In genomic region chr1:161899091-161899490, GRCh38 we compare ENCODE assay signal across 25 cellular contexts.
"Had no signal": no experiment of that assay in that cellular context is flagged by ENCODE, and none has a peak within 500 bp of the region (broad histone marks: within the 10 kb centered on the region; RNA-seq: fewer than 3 reads in every experiment).

No MANE protein-coding gene starts in this region.

- ATAC-seq: left colon; left ventricle myocardium superior; lower lobe of right lung; naive thymus-derived CD4-positive, alpha-beta T cell; pancreas; right lobe of liver; stimulated activated naive CD8-positive, alpha-beta T cell treated with anti-CD3 and anti-CD28 coated beads, Interleukin-15, amount 100 ng/mL, for 72 hours; upper lobe of right lung had no signal

- H3K4me3 ChIP-seq: coronary artery, lower lobe of right lung, pancreas, right lobe of liver, smooth muscle cell, suprapubic skin, transverse colon, upper lobe of right lung, uterus had no signal

- H3K4me3 Mint-ChIP-seq: immature natural killer cell; naive thymus-derived CD4-positive, alpha-beta T cell; nephron progenitor cell; stimulated activated naive CD8-positive, alpha-beta T cell treated with anti-CD3 and anti-CD28 coated beads, Interleukin-15, amount 100 ng/mL, for 72 hours had no signal

- H3K27me3 Mint-ChIP-seq: naive thymus-derived CD4-positive, alpha-beta T cell; stimulated activated naive CD8-positive, alpha-beta T cell treated with anti-CD3 and anti-CD28 coated beads, Interleukin-15, amount 100 ng/mL, for 72 hours had no signal

- H3K4me1 ChIP-seq: lower lobe of right lung, pancreas, right lobe of liver, suprapubic skin, transverse colon, upper lobe of right lung, uterus had no signal

- H3K4me2 ChIP-seq: smooth muscle cell had no signal

- H3K27ac ChIP-seq: coronary artery, lower lobe of right lung, neutrophil, pancreas, right lobe of liver, suprapubic skin, transverse colon, upper lobe of right lung, uterus had no signal

- H3K36me3 ChIP-seq: lower lobe of right lung, neutrophil, pancreas, right lobe of liver, suprapubic skin, transverse colon, upper lobe of right lung, uterus had no signal

- H3K27ac Mint-ChIP-seq: immature natural killer cell; naive thymus-derived CD4-positive, alpha-beta T cell; nephron progenitor cell; stimulated activated naive CD8-positive, alpha-beta T cell treated with anti-CD3 and anti-CD28 coated beads, Interleukin-15, amount 100 ng/mL, for 72 hours had no signal

- H3K4me1 Mint-ChIP-seq: immature natural killer cell, nephron progenitor cell had no signal

- DNase-seq: dermis blood vessel endothelial cell; hypothalamus; immature natural killer cell; islet precursor cell; kidney glomerular epithelial cell; left colon; left ventricle myocardium superior; lower lobe of right lung; naive thymus-derived CD4-positive, alpha-beta T cell; nephron progenitor cell; pancreas; right lobe of liver; stimulated activated CD4-positive, alpha-beta T cell treated with anti-CD3 and anti-CD28 coated beads, Interleukin-12 subunit alpha, Interleukin-12 subunit beta, amount 100 ng/mL, for 4 hours; stimulated activated CD4-positive, alpha-beta T cell treated with anti-CD3 and anti-CD28 coated beads, Interleukin-1b, Interleukin-23, amount 100 ng/mL, for 48 hours; stimulated activated CD4-positive, alpha-beta T cell treated with anti-CD3 and anti-CD28 coated beads, Interleukin-4, amount 100 ng/mL, for 1 hour; stimulated activated CD8-positive, alpha-beta memory T cell treated with anti-CD3 and anti-CD28 coated beads, Interleukin-4, amount 100 ng/mL, for 48 hours; stimulated activated naive CD4-positive, alpha-beta T cell; stimulated activated naive CD8-positive, alpha-beta T cell treated with anti-CD3 and anti-CD28 coated beads, Interleukin-15, amount 100 ng/mL, for 72 hours; transverse colon; upper lobe of right lung; uterus had no signal

- H3K9me3 Mint-ChIP-seq: immature natural killer cell; naive thymus-derived CD4-positive, alpha-beta T cell; nephron progenitor cell; stimulated activated naive CD8-positive, alpha-beta T cell treated with anti-CD3 and anti-CD28 coated beads, Interleukin-15, amount 100 ng/mL, for 72 hours had no signal

- H3K9me3 ChIP-seq: lower lobe of right lung, neutrophil, pancreas, right lobe of liver, suprapubic skin, transverse colon, upper lobe of right lung, uterus had no signal

- H3K27me3 ChIP-seq: neutrophil, pancreas, right lobe of liver, suprapubic skin, transverse colon, upper lobe of right lung, uterus had no signal
